In genomic region chr20:10359621-10360040, GRCh38 we compare ENCODE assay signal across 1 cellular context.
TF ChIP-seq lines count a peak whose summit lies in the region.

No MANE protein-coding gene starts in this region.

TF ChIP-seq in SK-N-SH, 30 proteins besides CTCF, POLR2A, EP300 and RAD21:
- TF ChIP-seq NFIC (IDR thresholded peaks at IDR 0.05; ENCODE audit: borderline replicate concordance) (peak; percentile 34; the same call in 1 of the 2 replicates), SMC3 (IDR thresholded peaks at IDR 0.05; ENCODE audit: low read depth, low read length) (no peak), MEF2A (IDR thresholded peaks at IDR 0.05; ENCODE audit: borderline replicate concordance, low read depth) (peak; percentile 46; the same call in 1 of the 2 replicates)
